ENCODE assay signal across 1 cellular context in genomic region chr7:93972029-93972725, GRCh38.
TF ChIP-seq lines count a peak whose summit lies in the region.

No MANE protein-coding gene starts in this region.

TF ChIP-seq in SK-N-SH treated with all-trans-retinoic acid at 6 μM for 48 hours, 23 proteins besides CTCF, POLR2A, EP300 and RAD21 (continued from another document):
- no peak for TF ChIP-seq GLIS3 (CRISPR knock-in tag; IDR thresholded peaks at IDR 0.05)
- TF ChIP-seq CREB5 (CRISPR knock-in tag; IDR thresholded peaks at IDR 0.05; ENCODE audit: low read depth) = 0 out of 2 replicates have a peak, but pooled peaks have one; percentile 25
- peak; percentile 97 for TF ChIP-seq TCF4 (CRISPR knock-in tag; IDR thresholded peaks at IDR 0.05; ENCODE audit: borderline replicate concordance)
- TF ChIP-seq RARB (CRISPR knock-in tag; IDR thresholded peaks at IDR 0.05) = no peak
- TF ChIP-seq ARNTL (CRISPR knock-in tag; IDR thresholded peaks at IDR 0.05; ENCODE audit: borderline replicate concordance, low read depth) = no peak
- no peak for TF ChIP-seq ZFP30 (CRISPR knock-in tag; IDR thresholded peaks at IDR 0.05)
- no peak for TF ChIP-seq PPARA (CRISPR knock-in tag; IDR thresholded peaks at IDR 0.05; ENCODE audit: borderline replicate concordance)
- peak; percentile 73 for TF ChIP-seq ISL1 (CRISPR knock-in tag; IDR thresholded peaks at IDR 0.05)
- TF ChIP-seq BACH2 (CRISPR knock-in tag; IDR thresholded peaks at IDR 0.05; ENCODE audit: borderline replicate concordance) = no peak
- no peak for TF ChIP-seq ZNF565 (CRISPR knock-in tag; conservative IDR thresholded peaks at IDR 0.05; ENCODE audit: low read depth)
- 0 out of 2 replicates have a peak, but pooled peaks have one; percentile 58 for TF ChIP-seq SNAI2 (CRISPR knock-in tag; IDR thresholded peaks at IDR 0.05)
- TF ChIP-seq ZNF70 (CRISPR knock-in tag; IDR thresholded peaks at IDR 0.05) = no peak
